In the genomic region with DNA sequence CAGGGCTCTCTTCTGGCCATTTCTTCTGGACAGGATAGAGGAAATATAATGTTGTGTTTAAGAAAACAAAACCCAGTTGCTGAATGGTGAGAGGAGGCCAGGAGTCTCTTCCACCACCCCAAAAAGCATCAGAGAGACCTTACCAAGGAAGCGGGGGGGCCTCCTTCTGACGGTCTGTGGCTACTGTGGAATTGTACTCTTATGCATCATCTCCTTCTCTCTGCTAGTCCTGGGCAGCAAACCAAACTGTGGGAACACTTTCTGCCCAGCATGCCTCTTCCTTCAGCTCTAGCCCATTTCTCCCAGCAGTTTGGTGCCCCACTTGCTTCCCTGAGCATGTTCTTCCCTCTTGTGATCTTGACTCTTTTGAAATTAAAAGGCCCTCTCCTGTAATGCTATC, we compare ENCODE assay signal across 22 cellular contexts.
DNase-seq lines count a peak whose midpoint lies in the region; ATAC-seq and TF ChIP-seq lines count a peak whose summit lies in the region.
"Had no signal": no experiment of that assay in that cellular context is flagged by ENCODE, and none has a peak within 500 bp of the region (broad histone marks: within the 10 kb centered on the region; RNA-seq: fewer than 3 reads in every experiment).

No MANE protein-coding gene starts in this region.

- DNase-seq in AG10803 (ENCODE audit: low read depth): peak; percentile 77
- DNase-seq in HS-27A (ENCODE audit: low read depth): peak; percentile 9
- peak; percentile 62 for DNase-seq in astrocyte of the hippocampus (ENCODE audit: low read depth, low spot score)
- peak; percentile 21 for DNase-seq in iris pigment epithelial cell (ENCODE audit: low read depth)
- DNase-seq in NCI-H524 (lab: John Stamatoyannopoulos, UW): no peak
- DNase-seq in NCI-H748 treated with DMSO at 0.1 percent for 48 hours (lab: John Stamatoyannopoulos, UW): no peak
- no peak for DNase-seq in effector memory CD8-positive, alpha-beta T cell
- DNase-seq in SKM-1 treated with dmso at 0.1 percent for 144 hours (lab: John Stamatoyannopoulos, UW; ENCODE audit: unreplicated experiment): no peak
- DNase-seq: activated CD4-positive, alpha-beta memory T cell treated with anti-CD3 and anti-CD28 coated beads for 36 hours; activated CD8-positive, alpha-beta memory T cell treated with anti-CD3 and anti-CD28 coated beads, Interleukin-2, amount 50 U/mL, for 48 hours; activated naive CD4-positive, alpha-beta T cell treated with anti-CD3 and anti-CD28 coated beads, Interleukin-2, amount 10 ng/mL, durations not matched to agents 7 days and 5 days; anterior cingulate cortex; foreskin keratinocyte; NCI-H1092; NCI-H1930; NCI-H2227 treated with DMSO at 0.1 percent for 48 hours; pancreas; stimulated activated CD4-positive, alpha-beta T cell treated with anti-CD3 and anti-CD28 coated beads, Interleukin-2, amount 100 ng/mL, for 24 hours; trophoblast cell had no signal

- H3K4me3 ChIP-seq in AG10803 (ENCODE audit: low read length): no peak overlapping the region
- H3K4me3 ChIP-seq: pancreas, smooth muscle cell had no signal

- no peak overlapping the region for H3K27ac Mint-ChIP-seq in effector memory CD8-positive, alpha-beta T cell
- H3K27ac Mint-ChIP-seq: activated CD4-positive, alpha-beta memory T cell treated with anti-CD3 and anti-CD28 coated beads for 36 hours; activated naive CD4-positive, alpha-beta T cell treated with anti-CD3 and anti-CD28 coated beads, Interleukin-2, amount 10 ng/mL, durations not matched to agents 7 days and 5 days had no signal

- ATAC-seq in effector memory CD8-positive, alpha-beta T cell (replicated peaks): no peak
- ATAC-seq: activated CD4-positive, CD25-positive, alpha-beta regulatory T cell treated with anti-CD3 and anti-CD28 coated beads, Interleukin-2, amount 50 U/mL, for 24 hours; foreskin keratinocyte; pancreas had no signal

- peaks cover 27 to 52% of the 10 kb centered on the region in 2 donors for H3K27me3 Mint-ChIP-seq in effector memory CD8-positive, alpha-beta T cell

- H3K4me3 Mint-ChIP-seq in effector memory CD8-positive, alpha-beta T cell: no peak overlapping the region
- H3K4me3 Mint-ChIP-seq: activated CD4-positive, alpha-beta memory T cell treated with anti-CD3 and anti-CD28 coated beads for 36 hours; activated naive CD4-positive, alpha-beta T cell treated with anti-CD3 and anti-CD28 coated beads, Interleukin-2, amount 10 ng/mL, durations not matched to agents 7 days and 5 days; central memory CD8-positive, alpha-beta T cell had no signal

- peaks cover 0 to 2% of the 10 kb centered on the region in 2 donors for H3K9me3 Mint-ChIP-seq in effector memory CD8-positive, alpha-beta T cell
- H3K9me3 Mint-ChIP-seq: activated CD4-positive, alpha-beta memory T cell treated with anti-CD3 and anti-CD28 coated beads for 36 hours; central memory CD8-positive, alpha-beta T cell had no signal

- no peaks in the 10 kb centered on the region for H3K36me3 Mint-ChIP-seq in effector memory CD8-positive, alpha-beta T cell (ENCODE audit: insufficient read depth)
- H3K36me3 Mint-ChIP-seq: activated CD4-positive, alpha-beta memory T cell treated with anti-CD3 and anti-CD28 coated beads for 36 hours; activated naive CD4-positive, alpha-beta T cell treated with anti-CD3 and anti-CD28 coated beads, Interleukin-2, amount 10 ng/mL, durations not matched to agents 7 days and 5 days had no signal

- peaks cover 0 to 3% of the 10 kb centered on the region in 2 donors for H3K4me1 Mint-ChIP-seq in effector memory CD8-positive, alpha-beta T cell (ENCODE audit: low read depth in 2 of 2)
- H3K4me1 Mint-ChIP-seq: activated naive CD4-positive, alpha-beta T cell treated with anti-CD3 and anti-CD28 coated beads, Interleukin-2, amount 10 ng/mL, durations not matched to agents 7 days and 5 days; central memory CD8-positive, alpha-beta T cell had no signal

- no peak for TF ChIP-seq CTCF in AG10803 (conservative IDR thresholded peaks at IDR 0.05; ENCODE audit: low read length)

Comparison
In these comparisons a context has a peak if more than half of its experiments do, and no peak if none do; other contexts are left out.
1. DNase-seq: peak in AG10803 (single experiment), HS-27A (single experiment), astrocyte of the hippocampus (single experiment) and iris pigment epithelial cell (single experiment); none in NCI-H524 (0 of 2), NCI-H748 treated with DMSO at 0.1 percent for 48 hours (single experiment), effector memory CD8-positive, alpha-beta T cell (0 of 3) and SKM-1 treated with dmso at 0.1 percent for 144 hours (single experiment).